In the genomic region with DNA sequence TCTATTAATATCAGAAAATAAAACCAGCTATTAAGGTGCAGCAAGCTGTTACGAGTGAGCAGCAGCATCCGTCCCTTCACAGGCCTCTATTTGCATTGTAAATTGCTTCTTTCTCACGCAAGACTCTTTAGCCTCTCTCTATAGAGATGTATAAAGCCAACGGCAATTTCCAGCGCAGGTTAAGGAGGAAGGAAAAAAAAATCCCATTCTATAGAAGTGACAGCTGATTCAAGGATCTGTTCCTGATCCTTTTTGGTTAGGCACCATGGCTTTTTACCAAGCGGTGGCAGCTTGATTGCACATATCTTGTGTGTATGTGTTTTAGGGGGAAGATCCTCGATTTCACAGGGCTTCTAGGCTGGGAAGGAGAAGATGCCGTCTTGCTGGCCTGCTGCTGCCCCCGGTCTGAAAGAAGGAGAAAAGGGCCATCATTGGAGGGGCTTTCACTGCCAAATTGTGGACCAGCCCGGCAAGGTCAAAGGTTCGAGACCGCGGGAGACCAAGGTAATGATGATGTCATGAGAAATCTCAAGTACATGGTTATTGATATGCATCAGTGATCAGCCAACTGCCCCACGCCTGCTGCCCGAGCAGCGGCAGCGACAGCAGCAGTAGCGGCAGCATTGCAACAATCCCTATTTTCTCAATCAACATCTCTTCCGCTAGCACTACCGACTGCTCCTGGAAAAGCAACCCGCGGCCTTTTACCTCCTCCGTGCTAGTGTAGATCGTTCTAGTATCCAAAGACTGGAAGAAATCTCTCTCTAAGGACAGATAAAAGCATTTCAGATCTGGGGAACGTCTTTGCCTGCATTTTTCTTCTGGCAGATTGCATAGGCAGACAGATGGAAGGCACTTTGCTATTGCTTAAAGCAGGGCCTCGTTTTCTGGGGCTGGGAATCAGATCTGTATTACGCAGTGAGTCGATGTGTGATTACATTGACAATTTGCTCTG, we compare ENCODE assay signal across 8 cellular contexts.
DNase-seq lines count a peak whose midpoint lies in the region; ATAC-seq and TF ChIP-seq lines count a peak whose summit lies in the region.

No MANE protein-coding gene starts in this region.

- H3K36me3 ChIP-seq in left ventricle myocardium inferior (no peaks in the 10 kb centered on the region), OCI-LY3 (replicated peaks; ENCODE audit: low read depth, low read length) (no peaks in the 10 kb centered on the region), subcutaneous abdominal adipose tissue (ENCODE audit: control insufficient read depth in 5 of 5, insufficient read depth in 5 of 5, low read length in 5 of 5) (no peaks in the 10 kb centered on the region)

- H3K27me3 ChIP-seq in left ventricle myocardium inferior (ENCODE audit: low read depth) (peaks cover 100% of the 10 kb centered on the region), OCI-LY3 (ENCODE audit: low read depth, low read length) (no peaks in the 10 kb centered on the region; the same call in 1 of the 2 replicates), subcutaneous abdominal adipose tissue (ENCODE audit: control insufficient read depth in 5 of 5, insufficient read depth in 4 of 5, low read length in 5 of 5) (peaks cover 39 to 87% (median 81%) of the 10 kb centered on the region in 5 donors)

- H3K9me3 ChIP-seq in left ventricle myocardium inferior (replicated peaks) = no peaks in the 10 kb centered on the region
- H3K9me3 ChIP-seq in OCI-LY3 (ENCODE audit: insufficient read depth, low read length) = no peaks in the 10 kb centered on the region
- peaks cover 0 to 2% (median 0%) of the 10 kb centered on the region in 5 donors for H3K9me3 ChIP-seq in subcutaneous abdominal adipose tissue (ENCODE audit: control insufficient read depth in 5 of 5, low read length in 5 of 5)

- intact Hi-C loops in left ventricle myocardium inferior (cut with micrococcal nuclease) = no loop called here
- intact Hi-C loops in Right ventricle myocardium superior (cut with DNase I) = no loop called here

- peak overlapping the region; percentile 59 for H3K9ac ChIP-seq in OCI-LY3 (ENCODE audit: low read length)
- H3K9ac ChIP-seq in subcutaneous abdominal adipose tissue (ENCODE audit: low read length in 5 of 5) = no peak overlapping the region

- peak overlapping the region; percentile 89 for H2AFZ ChIP-seq in OCI-LY3 (ENCODE audit: low read depth, low read length)

- H3K4me3 ChIP-seq in left ventricle myocardium inferior = peak overlapping the region; percentile 50
- H3K4me3 ChIP-seq in OCI-LY3 (ENCODE audit: low read length) = peak overlapping the region; percentile 90
- H3K4me3 ChIP-seq in fibroblast of the aortic adventitia (ENCODE audit: low read depth, low read length) = peak overlapping the region; percentile 57
- peak overlapping the region; percentile 52 to 76 (median 62) for H3K4me3 ChIP-seq in subcutaneous abdominal adipose tissue (ENCODE audit: low read depth in 1 of 5, low read length in 5 of 5)

- no peak for DNase-seq in left ventricle myocardium inferior
- DNase-seq in Right ventricle myocardium superior = no peak
- no peak for DNase-seq in fibroblast of the aortic adventitia (ENCODE audit: low read depth)
- DNase-seq in NCI-H1092 treated with DMSO at 0.1 percent for 48 hours (lab: John Stamatoyannopoulos, UW) = no peak
- DNase-seq in stimulated activated CD4-positive, alpha-beta T cell treated with anti-CD3 and anti-CD28 coated beads, Interleukin-2, amount 100 ng/mL, for 24 hours = no peak

- no peaks in the 10 kb centered on the region for H3K79me2 ChIP-seq in OCI-LY3 (ENCODE audit: low read length)

- ATAC-seq in Right ventricle myocardium superior (ENCODE audit: poor library complexity) = no peak
- ATAC-seq in HG02938 (IDR thresholded peaks at IDR 0.05; ENCODE audit: unreplicated experiment) = peak; percentile 66

- H4K20me1 ChIP-seq in OCI-LY3 (ENCODE audit: insufficient read depth, low read length) = no peaks in the 10 kb centered on the region

- H3K27ac ChIP-seq in left ventricle myocardium inferior (replicated peaks) (no peak overlapping the region), OCI-LY3 (ENCODE audit: low read length) (no peak overlapping the region), subcutaneous abdominal adipose tissue (ENCODE audit: low read depth, low read length) (no peak overlapping the region)

- TF ChIP-seq CTCF in left ventricle myocardium inferior (IDR thresholded peaks at IDR 0.05; ENCODE audit: borderline replicate concordance) (no peak), OCI-LY3 (IDR thresholded peaks at IDR 0.05; ENCODE audit: low read depth, low read length) (no peak), fibroblast of the aortic adventitia (IDR thresholded peaks at IDR 0.05; ENCODE audit: insufficient read depth, low read length) (no peak)

- peak overlapping the region; percentile 94 for H3K4me2 ChIP-seq in OCI-LY3 (ENCODE audit: low read length)

- H3K4me1 ChIP-seq in left ventricle myocardium inferior (peaks cover 23% of the 10 kb centered on the region), OCI-LY3 (ENCODE audit: low read length) (no peaks in the 10 kb centered on the region), subcutaneous abdominal adipose tissue (ENCODE audit: control insufficient read depth in 5 of 5, insufficient read depth in 5 of 5, low read length in 5 of 5) (peaks cover 2 to 28% (median 21%) of the 10 kb centered on the region in 5 donors)
